In the genomic region with DNA sequence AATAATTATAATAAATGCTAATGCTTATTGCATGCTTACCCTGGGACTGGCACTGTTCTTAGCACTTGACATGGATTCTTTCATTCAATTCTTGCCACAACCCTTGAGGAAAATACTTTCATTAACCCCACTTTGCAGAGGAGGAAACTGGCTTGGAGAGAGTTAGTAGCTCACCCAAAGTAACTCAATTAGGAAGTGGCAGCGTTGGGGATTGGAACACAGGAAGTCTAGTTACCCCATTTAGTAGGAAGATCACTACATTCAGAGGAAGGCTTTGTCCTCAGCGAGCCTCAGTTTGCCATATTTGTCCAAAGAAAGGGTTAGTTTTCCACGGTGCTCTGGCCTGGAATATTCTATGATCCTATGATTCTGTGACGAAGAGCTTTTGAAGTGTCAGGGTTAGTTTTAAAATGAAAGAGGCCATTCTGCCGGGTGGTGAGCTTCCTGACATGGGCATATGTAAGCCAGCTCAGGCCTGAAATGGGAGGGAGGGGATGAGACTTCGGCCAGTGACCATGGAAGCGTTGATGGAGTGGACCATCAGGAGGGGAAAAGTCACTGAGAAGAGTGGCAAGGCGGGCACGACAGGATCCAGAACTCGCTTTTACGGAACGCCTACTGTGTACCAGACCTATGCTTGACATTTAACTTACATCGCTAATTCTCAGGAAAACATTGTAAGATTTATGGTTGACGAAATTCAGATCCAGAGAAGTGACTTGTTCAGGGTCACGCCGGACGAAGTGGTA, we compare ENCODE assay signal across 8 cellular contexts. TPM values are rescaled to one million over a fixed set of nuclear protein-coding genes. Genes with fewer than 3 reads are reported as not detected.
DNase-seq lines count a peak whose midpoint lies in the region; TF ChIP-seq lines count a peak whose summit lies in the region.

No MANE protein-coding gene starts in this region.

- H3K4me1 ChIP-seq in OCI-LY3 (ENCODE audit: low read length), result peaks cover 44% of the 10 kb centered on the region

- H3K9me3 ChIP-seq in OCI-LY3 (ENCODE audit: insufficient read depth, low read length), result no peaks in the 10 kb centered on the region

- peak overlapping the region; percentile 90 for H3K4me2 ChIP-seq in OCI-LY3 (ENCODE audit: low read length)

- H3K27ac Mint-ChIP-seq in progenitor cell of endocrine pancreas, result peak overlapping the region; percentile 82

- H3K4me3 Mint-ChIP-seq in progenitor cell of endocrine pancreas (ENCODE audit: low read depth), result peak overlapping the region; percentile 78

- H3K27me3 ChIP-seq in OCI-LY3 (ENCODE audit: low read depth, low read length), result no peaks in the 10 kb centered on the region

- no peak for DNase-seq in GM12864 (ENCODE audit: low read depth)
- no peak for DNase-seq in epithelial cell of esophagus (ENCODE audit: low read depth)
- no peak for DNase-seq in progenitor cell of endocrine pancreas (ENCODE audit: low spot score, unreplicated experiment)
- DNase-seq in middle frontal gyrus (ENCODE audit: extremely low spot score, low spot score), result no peak
- no peak for DNase-seq in OCI-M2 (lab: John Stamatoyannopoulos, UW; ENCODE audit: unreplicated experiment)
- DNase-seq in NCI-H446 (lab: John Stamatoyannopoulos, UW), result no peak
- no peak for DNase-seq in AG20443 (ENCODE audit: low spot score)

- no peaks in the 10 kb centered on the region for H4K20me1 ChIP-seq in OCI-LY3 (ENCODE audit: insufficient read depth, low read length)

- peaks cover 34% of the 10 kb centered on the region for H3K79me2 ChIP-seq in OCI-LY3 (ENCODE audit: low read length)

- H2AFZ ChIP-seq in OCI-LY3 (ENCODE audit: low read depth, low read length), result no peak overlapping the region; the same call in 1 of the 2 replicates

- H3K4me1 Mint-ChIP-seq in progenitor cell of endocrine pancreas (ENCODE audit: low read depth), result peaks cover 27% of the 10 kb centered on the region

- peaks cover 10% of the 10 kb centered on the region for H3K27me3 Mint-ChIP-seq in progenitor cell of endocrine pancreas

- H3K27ac ChIP-seq in OCI-LY3 (ENCODE audit: low read length), result peak overlapping the region; percentile 57

- H3K36me3 Mint-ChIP-seq in progenitor cell of endocrine pancreas (ENCODE audit: insufficient read depth), result no peaks in the 10 kb centered on the region

- 0 out of 2 replicates have a peak overlapping the region, but pooled peaks have one; percentile 97 for H3K9ac ChIP-seq in OCI-LY3 (ENCODE audit: low read length)

- no peaks in the 10 kb centered on the region for H3K36me3 ChIP-seq in OCI-LY3 (replicated peaks; ENCODE audit: low read depth, low read length)

- H3K9me3 Mint-ChIP-seq in progenitor cell of endocrine pancreas (ENCODE audit: low read depth), result no peaks in the 10 kb centered on the region

- H3K4me3 ChIP-seq in GM12864 (ENCODE audit: low read depth, low read length) (peak overlapping the region; percentile 94), OCI-LY3 (ENCODE audit: low read length) (peak overlapping the region; percentile 98), epithelial cell of esophagus (ENCODE audit: low read length) (peak overlapping the region; percentile 88)

- no peak for TF ChIP-seq CTCF in GM12864 (IDR thresholded peaks at IDR 0.05; ENCODE audit: low read depth, low read length, missing control alignments)
- no peak for TF ChIP-seq CTCF in OCI-LY3 (IDR thresholded peaks at IDR 0.05; ENCODE audit: low read depth, low read length)
- TF ChIP-seq CTCF in epithelial cell of esophagus (IDR thresholded peaks at IDR 0.05; ENCODE audit: insufficient read depth, low read depth, low read length, missing control alignments), result no peak
- TF ChIP-seq CTCF in progenitor cell of endocrine pancreas (IDR thresholded peaks at IDR 0.05; ENCODE audit: unreplicated experiment), result no peak

RNA-seq across cellular contexts. Expression of gene EPB41, which starts 28.2 kb away (rescaled TPM):
- total RNA-seq in progenitor cell of endocrine pancreas, result 96.2 and 102 TPM in 2 replicates
